ENCODE assay signal across 26 cellular contexts in the genomic region with DNA sequence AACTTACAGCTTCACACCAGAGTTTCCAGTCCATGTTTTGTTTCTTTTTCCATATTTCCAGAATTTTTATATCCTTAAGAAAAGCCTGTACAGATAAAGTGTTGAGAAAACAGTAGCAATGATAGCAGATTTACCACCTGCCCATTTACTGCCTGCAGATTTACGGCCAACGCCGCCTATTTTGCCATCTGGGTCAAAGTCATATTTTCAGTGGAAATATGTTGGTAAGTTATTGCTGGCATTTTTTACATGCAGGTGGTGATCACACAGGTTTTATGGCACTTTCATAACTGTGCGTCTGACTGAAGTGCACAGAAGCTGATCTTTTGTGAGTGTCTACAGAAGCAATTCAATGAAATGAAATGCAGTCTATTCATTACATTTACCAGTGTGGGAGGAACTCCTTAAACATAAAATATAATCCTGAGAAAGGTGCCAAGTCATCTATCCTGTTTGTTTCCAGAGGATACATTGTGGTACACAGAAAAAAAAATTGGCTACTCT.
"Had no signal": no experiment of that assay in that cellular context is flagged by ENCODE, and none has a peak within 500 bp of the region (broad histone marks: within the 10 kb centered on the region; RNA-seq: fewer than 3 reads in every experiment).

No MANE protein-coding gene starts in this region.

- H3K4me1 ChIP-seq: left lung, lower lobe of right lung, prostate gland, upper lobe of left lung, vagina had no signal

- H3K27me3 ChIP-seq: left lung, ovary, tibial nerve, upper lobe of left lung, vagina had no signal

- H3K4me3 ChIP-seq: left lung, lower lobe of right lung, ovary, prostate gland, skin epidermis, tibial nerve, upper lobe of left lung, vagina had no signal

- H3K9me3 ChIP-seq: left lung, lower lobe of right lung, ovary, prostate gland, tibial nerve, upper lobe of left lung, vagina had no signal

- ATAC-seq: left cardiac atrium; left lung; lower lobe of right lung; naive thymus-derived CD4-positive, alpha-beta T cell; natural killer cell treated with Interleukin-12 subunit alpha and Interleukin-12 subunit beta and Interleukin-15 and Interleukin-18, amount 100 ng/mL, for 72 hours; right cardiac atrium; sciatic nerve; stimulated activated memory B cell treated with anti-CD40 and anti-IgM and Interleukin-4, amounts not matched to agents 10 μg/mL and 1 μg/mL and 100 μg/mL, for 72 hours; stimulated activated naive CD8-positive, alpha-beta T cell treated with anti-CD3 and anti-CD28 coated beads, Interleukin-15, amount 100 ng/mL, for 72 hours had no signal

- H3K27ac ChIP-seq: left lung, lower lobe of right lung, ovary, prostate gland, skin epidermis, tibial nerve, upper lobe of left lung, vagina had no signal

- H3K36me3 ChIP-seq: left lung, lower lobe of right lung, ovary, prostate gland, tibial nerve, upper lobe of left lung, vagina had no signal

- DNase-seq: hippocampal formation; kidney glomerular epithelial cell; left cardiac atrium; left lung; lower lobe of right lung; mammary epithelial cell; mesendoderm; naive thymus-derived CD4-positive, alpha-beta T cell; ovary; retina; right cardiac atrium; stimulated activated CD4-positive, alpha-beta T cell treated with anti-CD3 and anti-CD28 coated beads, Interleukin-1b, Interleukin-23, amount 100 ng/mL, for 48 hours; stimulated activated CD4-positive, alpha-beta T cell treated with anti-CD3 and anti-CD28 coated beads, Interleukin-2, amount 100 ng/mL, for 48 hours; stimulated activated CD4-positive, alpha-beta T cell treated with anti-CD3 and anti-CD28 coated beads, Interleukin-4, amount 100 ng/mL, for 4 hours; stimulated activated CD8-positive, alpha-beta memory T cell treated with anti-CD3 and anti-CD28 coated beads, Interleukin-4, amount 100 ng/mL, for 48 hours; stimulated activated naive CD4-positive, alpha-beta T cell treated with Interleukin-2 at 50 U/mL for 16 hours; stimulated activated naive CD8-positive, alpha-beta T cell treated with anti-CD3 and anti-CD28 coated beads, Interleukin-15, amount 100 ng/mL, for 72 hours; upper lobe of left lung had no signal

- FAIRE-seq: keratinocyte had no signal
